In the genomic region with DNA sequence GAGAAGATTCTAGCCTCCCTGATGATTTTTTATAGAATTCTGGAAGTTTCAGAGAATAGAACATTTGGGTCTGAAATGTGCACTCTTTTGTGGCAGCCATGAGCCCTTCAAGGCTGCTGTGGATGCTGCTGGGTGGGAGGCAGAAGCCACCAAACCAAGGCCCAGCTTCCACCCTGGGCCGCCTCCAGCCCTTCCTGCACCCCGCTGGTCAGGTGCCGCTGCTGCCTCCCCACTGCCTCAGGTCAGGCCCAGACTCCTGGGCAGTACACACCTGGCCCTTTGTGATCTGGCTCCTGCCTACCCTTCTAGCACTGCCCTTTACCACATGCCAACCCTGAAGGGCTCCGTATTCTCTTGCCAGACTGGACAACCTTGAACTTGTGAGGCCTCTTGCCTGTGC, we compare ENCODE assay signal across 1 cellular context.
TF ChIP-seq lines count a peak whose summit lies in the region.

No MANE protein-coding gene starts in this region.

TF ChIP-seq in GM12878, 131 proteins besides CTCF, POLR2A, EP300 and RAD21:
- TF ChIP-seq GATAD2B (conservative IDR thresholded peaks at IDR 0.05; ENCODE audit: low read depth) (no peak), HSF1 (IDR thresholded peaks at IDR 0.05; ENCODE audit: low read depth, low read length) (no peak), HDGF (IDR thresholded peaks at IDR 0.05) (no peak), TAF1 (IDR thresholded peaks at IDR 0.05; ENCODE audit: borderline replicate concordance, low read depth, low read length) (no peak), ZNF274 (IDR thresholded peaks at IDR 0.05; ENCODE audit: insufficient read depth, insufficient read length) (no peak), CHD2 (IDR thresholded peaks at IDR 0.05; ENCODE audit: borderline replicate concordance, low read depth, low read length) (no peak), ATF7 (IDR thresholded peaks at IDR 0.05; ENCODE audit: low read depth) (no peak), SPI1 (IDR thresholded peaks at IDR 0.05; ENCODE audit: borderline replicate concordance, insufficient read depth, low read depth, low read length) (no peak), MEF2A (IDR thresholded peaks at IDR 0.05; ENCODE audit: insufficient read depth, low read depth, low read length) (no peak), FOXM1 (IDR thresholded peaks at IDR 0.05; ENCODE audit: low read depth, low read length) (no peak), SP1 (IDR thresholded peaks at IDR 0.05; ENCODE audit: low read depth, low read length) (no peak), SIX5 (IDR thresholded peaks at IDR 0.05; ENCODE audit: low read depth, low read length, severe bottlenecking) (no peak), ZNF24 (IDR thresholded peaks at IDR 0.05) (no peak), NR2F1 (conservative IDR thresholded peaks at IDR 0.05) (no peak), TCF12 (IDR thresholded peaks at IDR 0.05; ENCODE audit: low read depth, low read length) (no peak)
- TF ChIP-seq, protein P1, sequence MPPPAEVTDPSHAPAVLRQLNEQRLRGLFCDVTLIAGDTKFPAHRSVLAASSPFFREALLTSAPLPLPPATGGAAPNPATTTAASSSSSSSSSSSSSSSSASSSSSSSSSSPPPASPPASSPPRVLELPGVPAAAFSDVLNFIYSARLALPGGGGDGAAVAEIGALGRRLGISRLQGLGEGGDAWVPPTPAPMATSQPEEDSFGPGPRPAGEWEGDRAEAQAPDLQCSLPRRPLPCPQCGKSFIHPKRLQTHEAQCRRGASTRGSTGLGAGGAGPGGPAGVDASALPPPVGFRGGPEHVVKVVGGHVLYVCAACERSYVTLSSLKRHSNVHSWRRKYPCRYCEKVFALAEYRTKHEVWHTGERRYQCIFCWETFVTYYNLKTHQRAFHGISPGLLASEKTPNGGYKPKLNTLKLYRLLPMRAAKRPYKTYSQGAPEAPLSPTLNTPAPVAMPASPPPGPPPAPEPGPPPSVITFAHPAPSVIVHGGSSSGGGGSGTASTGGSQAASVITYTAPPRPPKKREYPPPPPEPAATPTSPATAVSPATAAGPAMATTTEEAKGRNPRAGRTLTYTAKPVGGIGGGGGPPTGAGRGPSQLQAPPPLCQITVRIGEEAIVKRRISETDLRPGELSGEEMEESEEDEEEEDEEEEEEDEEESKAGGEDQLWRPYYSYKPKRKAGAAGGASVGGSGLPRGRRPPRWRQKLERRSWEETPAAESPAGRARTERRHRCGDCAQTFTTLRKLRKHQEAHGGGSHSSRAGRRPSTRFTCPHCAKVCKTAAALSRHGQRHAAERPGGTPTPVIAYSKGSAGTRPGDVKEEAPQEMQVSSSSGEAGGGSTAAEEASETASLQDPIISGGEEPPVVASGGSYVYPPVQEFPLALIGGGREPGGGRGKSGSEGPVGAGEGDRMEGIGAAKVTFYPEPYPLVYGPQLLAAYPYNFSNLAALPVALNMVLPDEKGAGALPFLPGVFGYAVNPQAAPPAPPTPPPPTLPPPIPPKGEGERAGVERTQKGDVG (CRISPR knock-in tag; IDR thresholded peaks at IDR 0.05): no peak
- TF ChIP-seq, protein P2, sequence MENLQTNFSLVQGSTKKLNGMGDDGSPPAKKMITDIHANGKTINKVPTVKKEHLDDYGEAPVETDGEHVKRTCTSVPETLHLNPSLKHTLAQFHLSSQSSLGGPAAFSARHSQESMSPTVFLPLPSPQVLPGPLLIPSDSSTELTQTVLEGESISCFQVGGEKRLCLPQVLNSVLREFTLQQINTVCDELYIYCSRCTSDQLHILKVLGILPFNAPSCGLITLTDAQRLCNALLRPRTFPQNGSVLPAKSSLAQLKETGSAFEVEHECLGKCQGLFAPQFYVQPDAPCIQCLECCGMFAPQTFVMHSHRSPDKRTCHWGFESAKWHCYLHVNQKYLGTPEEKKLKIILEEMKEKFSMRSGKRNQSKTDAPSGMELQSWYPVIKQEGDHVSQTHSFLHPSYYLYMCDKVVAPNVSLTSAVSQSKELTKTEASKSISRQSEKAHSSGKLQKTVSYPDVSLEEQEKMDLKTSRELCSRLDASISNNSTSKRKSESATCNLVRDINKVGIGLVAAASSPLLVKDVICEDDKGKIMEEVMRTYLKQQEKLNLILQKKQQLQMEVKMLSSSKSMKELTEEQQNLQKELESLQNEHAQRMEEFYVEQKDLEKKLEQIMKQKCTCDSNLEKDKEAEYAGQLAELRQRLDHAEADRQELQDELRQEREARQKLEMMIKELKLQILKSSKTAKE (IDR thresholded peaks at IDR 0.05; ENCODE audit: low read depth, poor library complexity, severe bottlenecking): no peak
- TF ChIP-seq, protein P3, sequence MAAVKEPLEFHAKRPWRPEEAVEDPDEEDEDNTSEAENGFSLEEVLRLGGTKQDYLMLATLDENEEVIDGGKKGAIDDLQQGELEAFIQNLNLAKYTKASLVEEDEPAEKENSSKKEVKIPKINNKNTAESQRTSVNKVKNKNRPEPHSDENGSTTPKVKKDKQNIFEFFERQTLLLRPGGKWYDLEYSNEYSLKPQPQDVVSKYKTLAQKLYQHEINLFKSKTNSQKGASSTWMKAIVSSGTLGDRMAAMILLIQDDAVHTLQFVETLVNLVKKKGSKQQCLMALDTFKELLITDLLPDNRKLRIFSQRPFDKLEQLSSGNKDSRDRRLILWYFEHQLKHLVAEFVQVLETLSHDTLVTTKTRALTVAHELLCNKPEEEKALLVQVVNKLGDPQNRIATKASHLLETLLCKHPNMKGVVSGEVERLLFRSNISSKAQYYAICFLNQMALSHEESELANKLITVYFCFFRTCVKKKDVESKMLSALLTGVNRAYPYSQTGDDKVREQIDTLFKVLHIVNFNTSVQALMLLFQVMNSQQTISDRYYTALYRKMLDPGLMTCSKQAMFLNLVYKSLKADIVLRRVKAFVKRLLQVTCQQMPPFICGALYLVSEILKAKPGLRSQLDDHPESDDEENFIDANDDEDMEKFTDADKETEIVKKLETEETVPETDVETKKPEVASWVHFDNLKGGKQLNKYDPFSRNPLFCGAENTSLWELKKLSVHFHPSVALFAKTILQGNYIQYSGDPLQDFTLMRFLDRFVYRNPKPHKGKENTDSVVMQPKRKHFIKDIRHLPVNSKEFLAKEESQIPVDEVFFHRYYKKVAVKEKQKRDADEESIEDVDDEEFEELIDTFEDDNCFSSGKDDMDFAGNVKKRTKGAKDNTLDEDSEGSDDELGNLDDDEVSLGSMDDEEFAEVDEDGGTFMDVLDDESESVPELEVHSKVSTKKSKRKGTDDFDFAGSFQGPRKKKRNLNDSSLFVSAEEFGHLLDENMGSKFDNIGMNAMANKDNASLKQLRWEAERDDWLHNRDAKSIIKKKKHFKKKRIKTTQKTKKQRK (IDR thresholded peaks at IDR 0.05; ENCODE audit: low read depth, low read length): no peak
TF ChIP-seq in GM12878: peak in this region for 0.
